18 cellular contexts compared by ENCODE assay signal in genomic region chr6:42981866-42982265, GRCh38. TPM values are rescaled to one million over a fixed set of nuclear protein-coding genes. Genes with fewer than 3 reads are reported as not detected.
A peak's percentile ranks its signal among the peaks of the same experiment; 100 is the strongest.
DNase-seq lines count a peak whose midpoint lies in the region; ATAC-seq and TF ChIP-seq lines count a peak whose summit lies in the region.
"Had no signal": no experiment of that assay in that cellular context is flagged by ENCODE, and none has a peak within 500 bp of the region (broad histone marks: within the 10 kb centered on the region; RNA-seq: fewer than 3 reads in every experiment).

No MANE protein-coding gene starts in this region.

- intact Hi-C loops in activated naive CD4-positive, alpha-beta T cell treated with anti-CD3 and anti-CD28 coated beads for 36 hours (cut with micrococcal nuclease): loop anchor here (10.0 kb wide), 1 partner anchor 207 kb away; no protein-coding TSS in a partner anchor

- DNase-seq in activated naive CD4-positive, alpha-beta T cell treated with anti-CD3 and anti-CD28 coated beads for 36 hours: no peak
- no peak for DNase-seq in activated naive CD4-positive, alpha-beta T cell treated with Interleukin-2 at 50 U/mL for 16 hours
- DNase-seq in activated naive CD8-positive, alpha-beta T cell treated with anti-CD3 and anti-CD28 coated beads, Interleukin-2, amount 10 ng/mL, durations not matched to agents 7 days and 5 days: no peak
- no peak for DNase-seq in substantia nigra (lab: John Stamatoyannopoulos, UW)
- DNase-seq in stimulated activated CD4-positive, alpha-beta T cell treated with anti-CD3 and anti-CD28 coated beads, Interleukin-1b, Interleukin-23, amount 100 ng/mL, for 48 hours: no peak
- DNase-seq in H4 (ENCODE audit: low spot score): no peak
- DNase-seq: activated CD4-positive, CD25-positive, alpha-beta regulatory T cell treated with anti-CD3 and anti-CD28 coated beads, Interleukin-2, amount 50 U/mL, for 72 hours; COR-L47; left ventricle myocardium inferior; NCI-H1092; NCI-H2081 treated with DMSO at 0.1 percent for 48 hours; NCI-H510A treated with DMSO at 0.1 percent for 48 hours had no signal

- CTCF ChIA-PET in activated naive CD4-positive, alpha-beta T cell treated with anti-CD3 and anti-CD28 coated beads for 36 hours (lab: Charles Lee): no interaction called here
- CTCF ChIA-PET in HEK293 (lab: Yijun Ruan, JAX): no interaction called here

- H3K4me1 ChIP-seq in HEK293 (ENCODE audit: control insufficient read depth, insufficient read depth, low read length): no peaks in the 10 kb centered on the region

- H3K36me3 ChIP-seq in HEK293 (ENCODE audit: control insufficient read depth in 2 of 2, insufficient read depth in 1 of 2, low read length in 2 of 2): peaks cover 5 to 8% of the 10 kb centered on the region in 2 experiments; a peak in 2 of 3 replicates
- H3K36me3 ChIP-seq: vagina had no signal

- no peak for ATAC-seq in activated naive CD8-positive, alpha-beta T cell treated with anti-CD3 and anti-CD28 coated beads, Interleukin-2, amount 10 ng/mL, durations not matched to agents 7 days and 5 days (ENCODE audit: low read depth)

- no peaks in the 10 kb centered on the region for H3K27me3 Mint-ChIP-seq in activated naive CD4-positive, alpha-beta T cell treated with anti-CD3 and anti-CD28 coated beads for 36 hours (ENCODE audit: low read depth)
- H3K27me3 Mint-ChIP-seq in activated naive CD8-positive, alpha-beta T cell treated with anti-CD3 and anti-CD28 coated beads, Interleukin-2, amount 10 ng/mL, durations not matched to agents 7 days and 5 days: no peaks in the 10 kb centered on the region
- no peaks in the 10 kb centered on the region for H3K27me3 Mint-ChIP-seq in nephron (ENCODE audit: low read depth)

- H3K9me3 Mint-ChIP-seq in activated naive CD4-positive, alpha-beta T cell treated with anti-CD3 and anti-CD28 coated beads for 36 hours: no peaks in the 10 kb centered on the region
- H3K9me3 Mint-ChIP-seq in activated naive CD8-positive, alpha-beta T cell treated with anti-CD3 and anti-CD28 coated beads, Interleukin-2, amount 10 ng/mL, durations not matched to agents 7 days and 5 days: no peaks in the 10 kb centered on the region
- H3K9me3 Mint-ChIP-seq in nephron: no peaks in the 10 kb centered on the region

- POLR2A ChIA-PET in HEK293 (lab: Yijun Ruan, JAX): interaction anchor here (0.6 kb wide), 1 partner anchor 41 kb away, joined by 4 read pairs; no protein-coding TSS in a partner anchor
- POLR2A ChIA-PET in activated naive CD8-positive, alpha-beta T cell treated with anti-CD3 and anti-CD28 coated beads, Interleukin-2, amount 10 ng/mL, durations not matched to agents 7 days and 5 days (lab: Charles Lee): no interaction called here

- no peaks in the 10 kb centered on the region for H3K9me3 ChIP-seq in HEK293 (ENCODE audit: control insufficient read depth, insufficient read depth, low read depth, low read length)
- H3K9me3 ChIP-seq: esophagus muscularis mucosa, left ventricle myocardium inferior, vagina had no signal

- peaks cover 7% of the 10 kb centered on the region for H3K36me3 Mint-ChIP-seq in activated naive CD4-positive, alpha-beta T cell treated with anti-CD3 and anti-CD28 coated beads for 36 hours (ENCODE audit: low read depth)
- H3K36me3 Mint-ChIP-seq in activated naive CD8-positive, alpha-beta T cell treated with anti-CD3 and anti-CD28 coated beads, Interleukin-2, amount 10 ng/mL, durations not matched to agents 7 days and 5 days: peaks cover 7% of the 10 kb centered on the region
- peaks cover 2% of the 10 kb centered on the region for H3K36me3 Mint-ChIP-seq in nephron (ENCODE audit: low read depth)

- no peak overlapping the region for H3K4me3 ChIP-seq in HEK293 (ENCODE audit: low read depth, low read length)
- H3K4me3 ChIP-seq: esophagus muscularis mucosa, left ventricle myocardium inferior, vagina had no signal

- TF ChIP-seq CTCF in HEK293 (tag by site-specific recombination; IDR thresholded peaks at IDR 0.05) (no peak), nephron (IDR thresholded peaks at IDR 0.05; ENCODE audit: unreplicated experiment in 3 of 3) (no peak)

- no peak overlapping the region for H3K4me3 Mint-ChIP-seq in activated naive CD4-positive, alpha-beta T cell treated with anti-CD3 and anti-CD28 coated beads for 36 hours
- no peak overlapping the region for H3K4me3 Mint-ChIP-seq in activated naive CD8-positive, alpha-beta T cell treated with anti-CD3 and anti-CD28 coated beads, Interleukin-2, amount 10 ng/mL, durations not matched to agents 7 days and 5 days
- peak overlapping the region; percentile 41 to 62 (median 56) for H3K4me3 Mint-ChIP-seq in nephron

- peaks cover 53% of the 10 kb centered on the region for H3K4me1 Mint-ChIP-seq in activated naive CD4-positive, alpha-beta T cell treated with anti-CD3 and anti-CD28 coated beads for 36 hours (ENCODE audit: low read depth)
- peaks cover 47% of the 10 kb centered on the region for H3K4me1 Mint-ChIP-seq in activated naive CD8-positive, alpha-beta T cell treated with anti-CD3 and anti-CD28 coated beads, Interleukin-2, amount 10 ng/mL, durations not matched to agents 7 days and 5 days
- peaks cover 46% of the 10 kb centered on the region for H3K4me1 Mint-ChIP-seq in nephron

- H3K27ac Mint-ChIP-seq in activated naive CD4-positive, alpha-beta T cell treated with anti-CD3 and anti-CD28 coated beads for 36 hours: peak overlapping the region; percentile 5
- peak overlapping the region; percentile 31 for H3K27ac Mint-ChIP-seq in activated naive CD8-positive, alpha-beta T cell treated with anti-CD3 and anti-CD28 coated beads, Interleukin-2, amount 10 ng/mL, durations not matched to agents 7 days and 5 days
- H3K27ac Mint-ChIP-seq in nephron: peak overlapping the region; percentile 47 to 62 (median 55)

- H3K27ac ChIP-seq in HEK293 (ENCODE audit: extremely low read depth, low read depth, low read length) (no peak overlapping the region), substantia nigra (ENCODE audit: low read depth, low read length, poor library complexity, severe bottlenecking) (no peak overlapping the region)
- H3K27ac ChIP-seq: esophagus muscularis mucosa, left ventricle myocardium inferior, vagina had no signal

TF ChIP-seq in HEK293, 187 proteins besides CTCF, POLR2A, EP300 and RAD21 (continues in another document):
- TF ChIP-seq PRDM10 (tag by site-specific recombination; IDR thresholded peaks at IDR 0.05): peak; percentile 49

RNA-seq across cellular contexts. Expression of gene PPP2R5D, which starts 2.5 kb away (rescaled TPM):
- total RNA-seq in activated naive CD4-positive, alpha-beta T cell treated with anti-CD3 and anti-CD28 coated beads for 36 hours: 10 to 100 TPM; 52.4 to 54.4 TPM
- 10 to 100 TPM; 54.7 to 58.8 TPM for total RNA-seq in activated naive CD8-positive, alpha-beta T cell treated with anti-CD3 and anti-CD28 coated beads, Interleukin-2, amount 10 ng/mL, durations not matched to agents 7 days and 5 days
- total RNA-seq in H4 (2014; rRNA removed; shearing (Covaris generic)): 61.1 and 70.8 TPM in 2 replicates

RNA-seq across cellular contexts. Expression of gene PEX6, which starts 2.9 kb away (rescaled TPM):
- total RNA-seq in activated naive CD4-positive, alpha-beta T cell treated with anti-CD3 and anti-CD28 coated beads for 36 hours: 10 to 100 TPM; 17.1 to 18.2 TPM
- 10 to 100 TPM; 27.1 to 27.6 TPM for total RNA-seq in activated naive CD8-positive, alpha-beta T cell treated with anti-CD3 and anti-CD28 coated beads, Interleukin-2, amount 10 ng/mL, durations not matched to agents 7 days and 5 days
- 39.2 and 45.8 TPM in 2 replicates for total RNA-seq in H4 (2014; rRNA removed; shearing (Covaris generic))

RNA-seq across cellular contexts. Expression of gene GNMT, which starts 21.3 kb away (rescaled TPM):
- not detected for total RNA-seq in activated naive CD4-positive, alpha-beta T cell treated with anti-CD3 and anti-CD28 coated beads for 36 hours
- total RNA-seq in activated naive CD8-positive, alpha-beta T cell treated with anti-CD3 and anti-CD28 coated beads, Interleukin-2, amount 10 ng/mL, durations not matched to agents 7 days and 5 days: 1 to 10 TPM; 1.0 to 1.2 TPM
- not detected in 2 replicates for total RNA-seq in H4 (2014; rRNA removed; shearing (Covaris generic))
- total RNA-seq: Daoy, glomerular endothelial cell had no signal

RNA-seq across cellular contexts. Expression of gene MEA1, which starts 31.9 kb away (rescaled TPM):
- total RNA-seq in activated naive CD4-positive, alpha-beta T cell treated with anti-CD3 and anti-CD28 coated beads for 36 hours: 10 to 100 TPM; 80.6 to 85.1 TPM
- total RNA-seq in activated naive CD8-positive, alpha-beta T cell treated with anti-CD3 and anti-CD28 coated beads, Interleukin-2, amount 10 ng/mL, durations not matched to agents 7 days and 5 days: 10 to 100 TPM; 61.2 to 70.1 TPM
- total RNA-seq in H4 (2014; rRNA removed; shearing (Covaris generic)): 154 and 171 TPM in 2 replicates

RNA-seq across cellular contexts. Expression of gene KLHDC3, which starts 32.2 kb away (rescaled TPM):
- total RNA-seq in activated naive CD4-positive, alpha-beta T cell treated with anti-CD3 and anti-CD28 coated beads for 36 hours: 10 to 100 TPM; 58.6 to 58.9 TPM
- total RNA-seq in activated naive CD8-positive, alpha-beta T cell treated with anti-CD3 and anti-CD28 coated beads, Interleukin-2, amount 10 ng/mL, durations not matched to agents 7 days and 5 days: 10 to 100 TPM; 69.4 to 69.9 TPM
- 77.4 and 95.0 TPM in 2 replicates for total RNA-seq in H4 (2014; rRNA removed; shearing (Covaris generic))

Comparison
In these comparisons a context has a peak if more than half of its experiments do, and no peak if none do; other contexts are left out.
1. H3K27ac Mint-ChIP-seq: peak in every context shown above with its lines; median percentile 55 in nephron; 31 in activated naive CD8-positive, alpha-beta T cell treated with anti-CD3 and anti-CD28 coated beads, Interleukin-2, amount 10 ng/mL, durations not matched to agents 7 days and 5 days; 5 in activated naive CD4-positive, alpha-beta T cell treated with anti-CD3 and anti-CD28 coated beads for 36 hours.
2. H3K4me3 Mint-ChIP-seq: peak in nephron (3 of 3); none in activated naive CD4-positive, alpha-beta T cell treated with anti-CD3 and anti-CD28 coated beads for 36 hours (single experiment) and activated naive CD8-positive, alpha-beta T cell treated with anti-CD3 and anti-CD28 coated beads, Interleukin-2, amount 10 ng/mL, durations not matched to agents 7 days and 5 days (single experiment).